In the genomic region with DNA sequence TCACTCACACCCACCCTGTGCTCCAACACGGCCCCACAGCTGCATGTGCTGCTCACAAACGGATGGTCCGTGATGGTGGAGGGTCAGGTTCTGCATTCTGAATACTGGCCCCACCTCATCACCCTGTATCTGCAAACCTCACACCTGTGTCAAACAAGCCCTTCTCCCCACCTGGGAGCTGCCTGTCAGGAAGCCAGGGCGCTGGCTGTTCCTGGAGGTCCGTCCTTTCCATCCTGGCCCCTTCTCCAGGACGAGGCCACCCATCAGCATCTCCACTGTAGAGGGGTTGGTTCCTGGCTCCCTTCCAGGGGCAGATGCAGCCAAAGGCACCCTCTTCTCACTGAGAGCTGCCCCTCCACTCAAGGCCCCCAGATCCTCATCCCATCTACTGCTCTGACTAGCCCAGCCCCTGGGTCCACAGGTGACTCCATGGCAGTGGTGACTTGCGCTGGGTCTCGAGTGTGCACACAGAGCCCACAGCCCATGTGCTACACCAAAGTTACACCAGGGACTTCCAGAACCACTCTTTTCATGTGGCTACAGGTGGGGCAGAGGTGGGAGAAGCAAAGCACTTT, we compare ENCODE assay signal across 18 cellular contexts.
"Had no signal": no experiment of that assay in that cellular context is flagged by ENCODE, and none has a peak within 500 bp of the region (broad histone marks: within the 10 kb centered on the region; RNA-seq: fewer than 3 reads in every experiment).

No MANE protein-coding gene starts in this region.

- ATAC-seq: heart left ventricle; left colon; stimulated activated effector memory CD8-positive, alpha-beta T cell treated with anti-CD3 and anti-CD28 coated beads, Interleukin-12 subunit alpha, Interleukin-12 subunit beta, amount 100 ng/mL, for 72 hours; stimulated activated naive CD8-positive, alpha-beta T cell treated with anti-CD3 and anti-CD28 coated beads, Interleukin-15, Interleukin-2, amounts not matched to agents 100 U/mL and 50 U/mL, for 24 hours had no signal

- FAIRE-seq: frontal cortex had no signal

- H3K27me3 ChIP-seq: heart left ventricle, right atrium auricular region, sigmoid colon, tibial artery, uterus had no signal

- H3K36me3 ChIP-seq: right atrium auricular region, sigmoid colon, tibial artery, uterus had no signal

- H3K27ac ChIP-seq: dorsolateral prefrontal cortex, heart left ventricle, right atrium auricular region, sigmoid colon, skin epidermis, tibial artery, uterus had no signal

- H3K4me1 ChIP-seq: sigmoid colon, tibial artery, uterus had no signal

- DNase-seq: cortex of kidney; effector CD8-positive, alpha-beta T cell; heart left ventricle; hippocampal formation; left colon; mesendoderm; naive B cell; sigmoid colon; stimulated activated CD4-positive, alpha-beta T cell treated with anti-CD3 and anti-CD28 coated beads, Interleukin-12 subunit alpha, Interleukin-12 subunit beta, amount 100 ng/mL, for 4 hours; stimulated activated CD4-positive, alpha-beta T cell treated with anti-CD3 and anti-CD28 coated beads, Interleukin-2, amount 100 ng/mL, for 48 hours; stimulated activated naive CD8-positive, alpha-beta T cell treated with anti-CD3 and anti-CD28 coated beads, Interleukin-15, Interleukin-2, amounts not matched to agents 100 U/mL and 50 U/mL, for 24 hours; tibial artery; uterus had no signal

- H3K4me3 ChIP-seq: dorsolateral prefrontal cortex, heart left ventricle, right atrium auricular region, sigmoid colon, skin epidermis, tibial artery, uterus had no signal

- H3K9me3 ChIP-seq: heart left ventricle, right atrium auricular region, sigmoid colon, tibial artery, uterus had no signal
